In the genomic region with DNA sequence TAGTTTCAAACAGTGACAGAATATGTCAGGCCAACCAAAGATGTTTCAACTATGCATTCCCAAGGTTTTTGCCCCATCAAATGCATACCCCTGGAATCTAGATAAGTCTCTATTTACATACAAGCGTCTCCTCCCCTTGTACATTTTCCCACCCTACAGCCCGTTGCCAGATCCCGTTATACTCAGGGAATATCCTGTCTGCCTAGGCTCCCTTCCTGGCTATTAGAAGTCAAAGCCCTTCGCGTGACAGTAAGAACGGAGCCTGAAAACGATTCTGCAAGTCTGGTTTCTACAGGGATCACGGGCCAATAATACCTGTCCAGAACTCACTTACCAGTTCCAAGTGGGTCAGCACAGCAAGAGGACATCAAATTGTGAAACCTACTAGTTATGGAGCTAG, we compare ENCODE assay signal across 23 cellular contexts.
A peak's percentile ranks its signal among the peaks of the same experiment; 100 is the strongest.
DNase-seq lines count a peak whose midpoint lies in the region; ATAC-seq, FAIRE-seq and TF ChIP-seq lines count a peak whose summit lies in the region.
"Had no signal": no experiment of that assay in that cellular context is flagged by ENCODE, and none has a peak within 500 bp of the region (broad histone marks: within the 10 kb centered on the region; RNA-seq: fewer than 3 reads in every experiment).

No MANE protein-coding gene starts in this region.

- H3K27ac ChIP-seq in left ventricle myocardium inferior (replicated peaks) (peak overlapping the region; percentile 70), right cardiac atrium (ENCODE audit: low read length) (no peak overlapping the region), endothelial cell of umbilical vein (ENCODE audit: insufficient read depth, low read depth, low read length) (no peak overlapping the region)
- H3K27ac ChIP-seq: HL-60, PC-9 had no signal

- TF ChIP-seq POLR2A in endothelial cell of umbilical vein (IDR thresholded peaks at IDR 0.05; ENCODE audit: low read depth, low read length) = no peak

- CTCF ChIA-PET in endothelial cell of umbilical vein (lab: Charles Lee) = no interaction called here

- no peaks in the 10 kb centered on the region for H4K20me1 ChIP-seq in endothelial cell of umbilical vein (replicated peaks; ENCODE audit: control insufficient read depth, extremely low read depth, insufficient read depth, low read length)

- no peaks in the 10 kb centered on the region for H3K27me3 ChIP-seq in left ventricle myocardium inferior (ENCODE audit: low read depth)
- H3K27me3 ChIP-seq in right cardiac atrium (ENCODE audit: control insufficient read depth, insufficient read depth) = no peaks in the 10 kb centered on the region
- no peaks in the 10 kb centered on the region for H3K27me3 ChIP-seq in endothelial cell of umbilical vein (ENCODE audit: control insufficient read depth in 2 of 2, insufficient read depth in 2 of 2, low read length in 2 of 2)

- no peak overlapping the region for H3K9ac ChIP-seq in endothelial cell of umbilical vein (replicated peaks; ENCODE audit: extremely low read depth, insufficient read depth, low read length)

- H3K4me3 Mint-ChIP-seq in nephron = no peak overlapping the region
- no peak overlapping the region for H3K4me3 Mint-ChIP-seq in stimulated activated memory B cell treated with anti-CD40 and anti-IgM and Interleukin-4, amounts not matched to agents 10 μg/mL and 1 μg/mL and 100 μg/mL, for 72 hours
- H3K4me3 Mint-ChIP-seq: B cell; CD4-positive, CD25-positive, alpha-beta regulatory T cell had no signal

- DNase-seq in left ventricle myocardium inferior (no peak), right cardiac atrium (no peak), endothelial cell of umbilical vein (ENCODE audit: low read depth, low spot score) (peak; percentile 26), retina (no peak), NCI-H774 (lab: John Stamatoyannopoulos, UW) (no peak)
- DNase-seq: CD4-positive, CD25-positive, alpha-beta regulatory T cell; DMS 273 treated with DMSO at 0.1 percent for 48 hours; DND-41; KBM-7; MM.1S; NCI-H1048; NCI-H1436; NCI-H1930; NCI-H2227 treated with DMSO at 0.1 percent for 48 hours; NCI-H510A; PC-9 had no signal

- H3K36me3 ChIP-seq in left ventricle myocardium inferior (no peaks in the 10 kb centered on the region), endothelial cell of umbilical vein (ENCODE audit: control insufficient read depth in 2 of 2, extremely low read depth in 1 of 2, insufficient read depth in 2 of 2, low read length in 2 of 2) (no peaks in the 10 kb centered on the region)

- intact Hi-C loops in left ventricle myocardium inferior (cut with micrococcal nuclease) (no loop called here), right cardiac atrium (cut with DNase I) (loop anchor here in 1 of 4 donors (2.0 kb wide), 1 partner anchor 74 kb away; no protein-coding TSS in a partner anchor), endothelial cell of umbilical vein (cut with micrococcal nuclease) (loop anchor here (5.0 kb wide), 1 partner anchor 128 kb away; no protein-coding TSS in a partner anchor)

- POLR2A ChIA-PET in endothelial cell of umbilical vein (lab: Charles Lee) = no interaction called here

- H3K4me1 ChIP-seq in left ventricle myocardium inferior = peaks cover 69% of the 10 kb centered on the region
- H3K4me1 ChIP-seq in right cardiac atrium (ENCODE audit: control insufficient read depth, insufficient read depth, low read length) = peaks cover 3% of the 10 kb centered on the region
- peaks cover 14% of the 10 kb centered on the region for H3K4me1 ChIP-seq in endothelial cell of umbilical vein (ENCODE audit: control insufficient read depth, extremely low read depth, insufficient read depth, low read length)

- TF ChIP-seq CTCF in left ventricle myocardium inferior (IDR thresholded peaks at IDR 0.05; ENCODE audit: borderline replicate concordance) (no peak), endothelial cell of umbilical vein (IDR thresholded peaks at IDR 0.05; ENCODE audit: extremely low read depth in 1 of 2, insufficient read depth in 1 of 2, low read depth in 1 of 2, low read length in 2 of 2) (no peak), nephron (IDR thresholded peaks at IDR 0.05; ENCODE audit: unreplicated experiment in 3 of 3) (no peak)

- no peak for ATAC-seq in right cardiac atrium
- ATAC-seq in stimulated activated memory B cell treated with anti-CD40 and anti-IgM and Interleukin-4, amounts not matched to agents 10 μg/mL and 1 μg/mL and 100 μg/mL, for 72 hours = no peak
- ATAC-seq: A549, GM12878 had no signal

- no peaks in the 10 kb centered on the region for H3K79me2 ChIP-seq in endothelial cell of umbilical vein (ENCODE audit: control insufficient read depth, insufficient read depth, low read length)

- FAIRE-seq in endothelial cell of umbilical vein (lab: Jason Lieb, UNC) = no peak
- FAIRE-seq: A549, GM12878, H54 had no signal

- no peaks in the 10 kb centered on the region for H3K36me3 Mint-ChIP-seq in nephron (ENCODE audit: low read depth)
- H3K36me3 Mint-ChIP-seq in stimulated activated memory B cell treated with anti-CD40 and anti-IgM and Interleukin-4, amounts not matched to agents 10 μg/mL and 1 μg/mL and 100 μg/mL, for 72 hours = no peaks in the 10 kb centered on the region
- H3K36me3 Mint-ChIP-seq: CD4-positive, CD25-positive, alpha-beta regulatory T cell had no signal

- no peaks in the 10 kb centered on the region for H3K27me3 Mint-ChIP-seq in nephron (ENCODE audit: low read depth)
- peaks cover 20% of the 10 kb centered on the region for H3K27me3 Mint-ChIP-seq in stimulated activated memory B cell treated with anti-CD40 and anti-IgM and Interleukin-4, amounts not matched to agents 10 μg/mL and 1 μg/mL and 100 μg/mL, for 72 hours

- H3K9me3 ChIP-seq in left ventricle myocardium inferior (replicated peaks) = no peaks in the 10 kb centered on the region
- H3K9me3 ChIP-seq in right cardiac atrium (ENCODE audit: control insufficient read depth, low read length) = no peaks in the 10 kb centered on the region
- H3K9me3 ChIP-seq in endothelial cell of umbilical vein (replicated peaks; ENCODE audit: control insufficient read depth, insufficient read depth, low read length) = no peaks in the 10 kb centered on the region
- H3K9me3 ChIP-seq: A549 had no signal

- no peak overlapping the region for H3K4me2 ChIP-seq in endothelial cell of umbilical vein (ENCODE audit: insufficient read depth, low read length)
- H3K4me2 ChIP-seq: A549, PC-9 had no signal

- no peak overlapping the region for H3K4me3 ChIP-seq in left ventricle myocardium inferior
- H3K4me3 ChIP-seq in right cardiac atrium (ENCODE audit: low read length) = no peak overlapping the region
- H3K4me3 ChIP-seq in endothelial cell of umbilical vein (replicated peaks in 1 of 3; ENCODE audit: insufficient read depth in 1 of 3, low read depth in 1 of 3, low read length in 3 of 3) = no peak overlapping the region
- H3K4me3 ChIP-seq: A549, GM12878, PC-9 had no signal

- no peaks in the 10 kb centered on the region for H3K9me1 ChIP-seq in endothelial cell of umbilical vein (replicated peaks; ENCODE audit: control insufficient read depth, extremely low read depth, insufficient read depth, low read length)

- no TSS peak for BruUV-seq in endothelial cell of umbilical vein (replicated peaks; lab: Mats Ljungman, UMichigan)

- WGBS in right cardiac atrium = 77% methylated on average over 8 of the region's 8 CpGs

- H3K27ac Mint-ChIP-seq in nephron = peak overlapping the region in 2 of 3 experiments; percentile 68 to 77
- H3K27ac Mint-ChIP-seq in stimulated activated memory B cell treated with anti-CD40 and anti-IgM and Interleukin-4, amounts not matched to agents 10 μg/mL and 1 μg/mL and 100 μg/mL, for 72 hours = no peak overlapping the region
- H3K27ac Mint-ChIP-seq: B cell; CD4-positive, CD25-positive, alpha-beta regulatory T cell had no signal

- dilution Hi-C loops in endothelial cell of umbilical vein (cut with MboI; ENCODE audit: extremely low pct_ligation_motif_present, low sequenced_read_pairs) = no loop called here

- no peaks in the 10 kb centered on the region for H3K9me3 Mint-ChIP-seq in nephron
- no peaks in the 10 kb centered on the region for H3K9me3 Mint-ChIP-seq in stimulated activated memory B cell treated with anti-CD40 and anti-IgM and Interleukin-4, amounts not matched to agents 10 μg/mL and 1 μg/mL and 100 μg/mL, for 72 hours

- H3K4me1 Mint-ChIP-seq in nephron = peaks cover 34% of the 10 kb centered on the region
- H3K4me1 Mint-ChIP-seq in stimulated activated memory B cell treated with anti-CD40 and anti-IgM and Interleukin-4, amounts not matched to agents 10 μg/mL and 1 μg/mL and 100 μg/mL, for 72 hours = peaks cover 8% of the 10 kb centered on the region
- H3K4me1 Mint-ChIP-seq: CD4-positive, CD25-positive, alpha-beta regulatory T cell had no signal

- H2AFZ ChIP-seq in endothelial cell of umbilical vein (ENCODE audit: low read depth, low read length) = no peak overlapping the region
- H2AFZ ChIP-seq: PC-9 had no signal

TF ChIP-seq in endothelial cell of umbilical vein, 7 proteins besides CTCF, POLR2A, EP300 and RAD21:
- TF ChIP-seq GATA2 (IDR thresholded peaks at IDR 0.05; ENCODE audit: insufficient read depth, insufficient read length, low read depth, low read length) (no peak), POLR2AphosphoS5 (IDR thresholded peaks at IDR 0.05; ENCODE audit: insufficient read depth, low read depth, low read length) (no peak), JUN (IDR thresholded peaks at IDR 0.05; ENCODE audit: borderline replicate concordance, insufficient read depth, insufficient read length, low read depth) (no peak), MYC (IDR thresholded peaks at IDR 0.05; ENCODE audit: low read depth, low read length) (no peak), EZH2 (IDR thresholded peaks at IDR 0.05; ENCODE audit: borderline replicate concordance, low read depth, low read length, severe bottlenecking) (no peak), FOS (IDR thresholded peaks at IDR 0.05; ENCODE audit: borderline replicate concordance, insufficient read depth, low read length) (no peak)
- TF ChIP-seq, protein P1, sequence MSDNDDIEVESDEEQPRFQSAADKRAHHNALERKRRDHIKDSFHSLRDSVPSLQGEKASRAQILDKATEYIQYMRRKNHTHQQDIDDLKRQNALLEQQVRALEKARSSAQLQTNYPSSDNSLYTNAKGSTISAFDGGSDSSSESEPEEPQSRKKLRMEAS (IDR thresholded peaks at IDR 0.05; ENCODE audit: insufficient read depth, insufficient read length) = no peak
TF ChIP-seq in endothelial cell of umbilical vein: peak in this region for 0.
